ENCODE assay signal across 1 cellular context in the genomic region with DNA sequence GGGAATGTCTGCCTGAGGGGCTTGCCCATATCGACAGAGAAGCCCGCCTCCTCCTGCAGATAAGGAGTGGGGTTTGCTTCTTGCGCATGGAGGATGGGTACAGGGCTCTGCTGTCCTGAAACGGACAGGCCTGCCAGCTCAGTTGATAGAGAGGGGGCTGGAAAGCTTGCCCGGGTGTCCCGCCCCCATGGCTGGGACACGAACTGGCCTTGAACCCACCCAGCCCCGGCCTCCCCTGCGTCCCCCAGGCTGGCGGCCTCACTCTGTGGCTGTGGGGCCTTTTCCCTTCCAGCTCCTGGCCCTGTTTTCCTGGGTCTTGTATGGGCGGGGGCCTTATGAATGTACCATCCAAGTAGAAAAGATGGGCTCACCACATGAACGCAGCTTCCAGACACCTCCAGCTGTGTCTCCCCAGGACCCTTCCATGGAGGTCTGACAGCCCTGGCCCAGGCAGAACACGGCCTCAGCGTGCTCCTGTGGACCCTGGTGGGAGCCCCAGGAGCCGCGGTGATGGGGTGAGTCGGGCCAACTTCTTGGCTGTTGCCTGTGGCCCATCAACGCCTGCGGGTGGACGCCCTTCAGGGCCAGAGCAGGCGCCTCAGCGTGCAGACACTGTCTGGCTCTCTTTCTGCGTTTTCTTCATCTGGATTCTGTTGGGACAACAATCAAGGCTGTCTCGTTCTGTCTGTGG.
TF ChIP-seq lines count a peak whose summit lies in the region.

No MANE protein-coding gene starts in this region.

TF ChIP-seq in IMR-90, 13 proteins besides CTCF, POLR2A, EP300 and RAD21:
- TF ChIP-seq RCOR1 (IDR thresholded peaks at IDR 0.05; ENCODE audit: insufficient replicate concordance, low read length) (no peak), FOS (IDR thresholded peaks at IDR 0.05; ENCODE audit: low read depth, low read length) (no peak), SMC3 (IDR thresholded peaks at IDR 0.05; ENCODE audit: low read depth, low read length) (no peak), CHD1 (IDR thresholded peaks at IDR 0.05; ENCODE audit: low read depth, low read length) (no peak), RFX5 (IDR thresholded peaks at IDR 0.05; ENCODE audit: low read depth, low read length) (no peak), MXI1 (IDR thresholded peaks at IDR 0.05; ENCODE audit: borderline replicate concordance, low read depth, low read length) (no peak), MAZ (IDR thresholded peaks at IDR 0.05; ENCODE audit: borderline replicate concordance, low read depth, low read length) (no peak), BHLHE40 (IDR thresholded peaks at IDR 0.05; ENCODE audit: low read depth, low read length) (no peak), NFE2L2 (IDR thresholded peaks at IDR 0.05; ENCODE audit: low read depth, low read length) (no peak), MAFK (IDR thresholded peaks at IDR 0.05; ENCODE audit: low read depth, low read length) (no peak), CEBPB (IDR thresholded peaks at IDR 0.05; ENCODE audit: low read depth, low read length) (no peak)
- TF ChIP-seq, protein P1, sequence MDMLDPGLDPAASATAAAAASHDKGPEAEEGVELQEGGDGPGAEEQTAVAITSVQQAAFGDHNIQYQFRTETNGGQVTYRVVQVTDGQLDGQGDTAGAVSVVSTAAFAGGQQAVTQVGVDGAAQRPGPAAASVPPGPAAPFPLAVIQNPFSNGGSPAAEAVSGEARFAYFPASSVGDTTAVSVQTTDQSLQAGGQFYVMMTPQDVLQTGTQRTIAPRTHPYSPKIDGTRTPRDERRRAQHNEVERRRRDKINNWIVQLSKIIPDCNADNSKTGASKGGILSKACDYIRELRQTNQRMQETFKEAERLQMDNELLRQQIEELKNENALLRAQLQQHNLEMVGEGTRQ (IDR thresholded peaks at IDR 0.05; ENCODE audit: low read depth, low read length) = no peak
- TF ChIP-seq, protein P2, sequence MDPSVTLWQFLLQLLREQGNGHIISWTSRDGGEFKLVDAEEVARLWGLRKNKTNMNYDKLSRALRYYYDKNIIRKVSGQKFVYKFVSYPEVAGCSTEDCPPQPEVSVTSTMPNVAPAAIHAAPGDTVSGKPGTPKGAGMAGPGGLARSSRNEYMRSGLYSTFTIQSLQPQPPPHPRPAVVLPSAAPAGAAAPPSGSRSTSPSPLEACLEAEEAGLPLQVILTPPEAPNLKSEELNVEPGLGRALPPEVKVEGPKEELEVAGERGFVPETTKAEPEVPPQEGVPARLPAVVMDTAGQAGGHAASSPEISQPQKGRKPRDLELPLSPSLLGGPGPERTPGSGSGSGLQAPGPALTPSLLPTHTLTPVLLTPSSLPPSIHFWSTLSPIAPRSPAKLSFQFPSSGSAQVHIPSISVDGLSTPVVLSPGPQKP (IDR thresholded peaks at IDR 0.05; ENCODE audit: borderline replicate concordance, low read depth, low read length) = no peak
